Comparison of ENCODE assay signal across 10 cellular contexts in genomic region chr3:152365766-152366593, GRCh38.
DNase-seq lines count a peak whose midpoint lies in the region; ATAC-seq and TF ChIP-seq lines count a peak whose summit lies in the region.
"Had no signal": no experiment of that assay in that cellular context is flagged by ENCODE, and none has a peak within 500 bp of the region (broad histone marks: within the 10 kb centered on the region; RNA-seq: fewer than 3 reads in every experiment).

No MANE protein-coding gene starts in this region.

- H3K18ac ChIP-seq in mesendoderm (ENCODE audit: low read length), result no peak overlapping the region

- intact Hi-C loops in MCF 10A (cut with micrococcal nuclease), result no loop called here
- intact Hi-C loops in naive thymus-derived CD4-positive, alpha-beta T cell (cut with micrococcal nuclease), result loop anchor here in 1 of 2 donors (1.0 to 2.0 kb wide), 2 partner anchors 8 to 13 kb away; no protein-coding TSS in a partner anchor

- DNase-seq in NCI-H1105 (lab: John Stamatoyannopoulos, UW) (peak; percentile 36), MCF 10A (ENCODE audit: unreplicated experiment) (peak; percentile 55), mesendoderm (no peak)
- DNase-seq in naive thymus-derived CD4-positive, alpha-beta T cell, result no peak
- no peak for DNase-seq in T-helper 2 cell treated with Interferon-gamma antibody and Interleukin-4, amounts not matched to agents 5 μg/mL and 100 μg/mL, for 36 hours (ENCODE audit: low spot score)
- DNase-seq: foreskin melanocyte had no signal

- H3K4ac ChIP-seq in mesendoderm (ENCODE audit: low read depth, low read length), result no peak overlapping the region

- H3K4me3 ChIP-seq in DOHH2 (ENCODE audit: low read length), result no peak overlapping the region
- no peak overlapping the region for H3K4me3 ChIP-seq in naive thymus-derived CD4-positive, alpha-beta T cell (ENCODE audit: low read length)
- H3K4me3 ChIP-seq in mesendoderm (ENCODE audit: low read length), result no peak overlapping the region

- H3K79me1 ChIP-seq in mesendoderm (ENCODE audit: low read length), result no peaks in the 10 kb centered on the region

- no peak overlapping the region for H2BK15ac ChIP-seq in mesendoderm (replicated peaks; ENCODE audit: low read depth)

- H3K4me2 ChIP-seq in DOHH2 (ENCODE audit: low read length) (no peak overlapping the region), mesendoderm (ENCODE audit: low read length) (no peak overlapping the region)

- H3F3A ChIP-seq in DOHH2 (ENCODE audit: control insufficient read depth, insufficient read depth), result peaks cover 27% of the 10 kb centered on the region

- peaks cover 13% of the 10 kb centered on the region for H3K36me3 Mint-ChIP-seq in MCF 10A (ENCODE audit: insufficient read depth, unreplicated experiment)
- peaks cover 19 to 85% (median 70%) of the 10 kb centered on the region in 5 donors for H3K36me3 Mint-ChIP-seq in naive thymus-derived CD4-positive, alpha-beta T cell
- peaks cover 77% of the 10 kb centered on the region for H3K36me3 Mint-ChIP-seq in T-helper 2 cell treated with Interferon-gamma antibody and Interleukin-4, amounts not matched to agents 5 μg/mL and 100 μg/mL, for 36 hours (ENCODE audit: low read depth)

- H3K79me2 ChIP-seq in DOHH2 (ENCODE audit: control insufficient read depth, low read length), result peaks cover 99% of the 10 kb centered on the region
- no peaks in the 10 kb centered on the region for H3K79me2 ChIP-seq in mesendoderm (ENCODE audit: control insufficient read depth, insufficient read depth, low read length)

- H3K9me3 Mint-ChIP-seq in MCF 10A (ENCODE audit: unreplicated experiment), result peaks cover 8% of the 10 kb centered on the region
- peaks cover 0 to 22% (median 4%) of the 10 kb centered on the region in 11 donors for H3K9me3 Mint-ChIP-seq in naive thymus-derived CD4-positive, alpha-beta T cell
- peaks cover 17% of the 10 kb centered on the region for H3K9me3 Mint-ChIP-seq in T-helper 2 cell treated with Interferon-gamma antibody and Interleukin-4, amounts not matched to agents 5 μg/mL and 100 μg/mL, for 36 hours

- peaks cover 31% of the 10 kb centered on the region for H3K4me1 Mint-ChIP-seq in MCF 10A (ENCODE audit: insufficient read depth, unreplicated experiment)
- peaks cover 50 to 89% (median 82%) of the 10 kb centered on the region in 7 donors for H3K4me1 Mint-ChIP-seq in naive thymus-derived CD4-positive, alpha-beta T cell
- peaks cover 58% of the 10 kb centered on the region for H3K4me1 Mint-ChIP-seq in T-helper 2 cell treated with Interferon-gamma antibody and Interleukin-4, amounts not matched to agents 5 μg/mL and 100 μg/mL, for 36 hours (ENCODE audit: low read depth)

- H3K27me3 Mint-ChIP-seq in MCF 10A (ENCODE audit: insufficient read depth, unreplicated experiment), result no peaks in the 10 kb centered on the region
- no peaks in the 10 kb centered on the region for H3K27me3 Mint-ChIP-seq in naive thymus-derived CD4-positive, alpha-beta T cell
- no peaks in the 10 kb centered on the region for H3K27me3 Mint-ChIP-seq in T-helper 2 cell treated with Interferon-gamma antibody and Interleukin-4, amounts not matched to agents 5 μg/mL and 100 μg/mL, for 36 hours (ENCODE audit: low read depth)
- H3K27me3 Mint-ChIP-seq: brain had no signal

- no peak overlapping the region for H4K5ac ChIP-seq in mesendoderm (ENCODE audit: low read length)

- H3K9me3 ChIP-seq in DOHH2 (ENCODE audit: control insufficient read depth, insufficient read depth, low read length), result peaks cover 11% of the 10 kb centered on the region; the same call in 1 of the 2 replicates
- no peaks in the 10 kb centered on the region for H3K9me3 ChIP-seq in naive thymus-derived CD4-positive, alpha-beta T cell (ENCODE audit: control insufficient read depth in 2 of 3, low read length in 3 of 3)

- H2BK5ac ChIP-seq in mesendoderm (ENCODE audit: low read length), result no peak overlapping the region

- no CpG with 5 or more reads among the region's 4 CpGs for WGBS in mesendoderm (ENCODE audit: extremely low coverage, insufficient coverage, low lambda C conversion rate)

- H3K23ac ChIP-seq in mesendoderm (ENCODE audit: low read length), result no peak overlapping the region

- H3K27ac ChIP-seq in DOHH2 (ENCODE audit: low read depth, low read length) (peak overlapping the region; percentile 23), mesendoderm (ENCODE audit: low read depth, low read length) (no peak overlapping the region)
- H3K27ac ChIP-seq in naive thymus-derived CD4-positive, alpha-beta T cell (ENCODE audit: low read depth, low read length), result peak overlapping the region; percentile 10

- H3K27ac Mint-ChIP-seq in MCF 10A (ENCODE audit: low read depth, unreplicated experiment), result no peak overlapping the region
- peak overlapping the region in 4 of 9 donors; percentile 17 to 72 (median 34) for H3K27ac Mint-ChIP-seq in naive thymus-derived CD4-positive, alpha-beta T cell
- no peak overlapping the region for H3K27ac Mint-ChIP-seq in T-helper 2 cell treated with Interferon-gamma antibody and Interleukin-4, amounts not matched to agents 5 μg/mL and 100 μg/mL, for 36 hours

- TF ChIP-seq CTCF in DOHH2 (IDR thresholded peaks at IDR 0.05; ENCODE audit: low read depth, low read length, poor library complexity, severe bottlenecking) (no peak), MCF 10A (IDR thresholded peaks at IDR 0.05; ENCODE audit: unreplicated experiment) (no peak)

- no peak overlapping the region for H2BK120ac ChIP-seq in mesendoderm (ENCODE audit: low read depth, low read length)

- BruUV-seq in MCF 10A (replicated peaks; lab: Mats Ljungman, UMichigan), result no TSS peak

- no peak overlapping the region for H3K56ac ChIP-seq in mesendoderm (ENCODE audit: low read length)

- H3K36me3 ChIP-seq in DOHH2 (ENCODE audit: control insufficient read depth, low read length) (peaks cover 68% of the 10 kb centered on the region), mesendoderm (ENCODE audit: control insufficient read depth, insufficient read depth, low read length) (no peaks in the 10 kb centered on the region)
- H3K36me3 ChIP-seq in naive thymus-derived CD4-positive, alpha-beta T cell (ENCODE audit: control insufficient read depth in 2 of 3, insufficient read depth in 3 of 3, low read length in 3 of 3), result peaks cover 4 to 21% (median 12%) of the 10 kb centered on the region in 3 experiments

- no peaks in the 10 kb centered on the region for H4K20me1 ChIP-seq in DOHH2 (ENCODE audit: control insufficient read depth, insufficient read depth, low read depth, low read length)

- H3K27me3 ChIP-seq in DOHH2 (ENCODE audit: control insufficient read depth, low read length), result no peaks in the 10 kb centered on the region
- no peaks in the 10 kb centered on the region for H3K27me3 ChIP-seq in naive thymus-derived CD4-positive, alpha-beta T cell (ENCODE audit: control insufficient read depth in 2 of 2, insufficient read depth in 2 of 2, low read length in 2 of 2)
- no peaks in the 10 kb centered on the region for H3K27me3 ChIP-seq in mesendoderm (ENCODE audit: insufficient read depth, low read length, poor library complexity)

- ATAC-seq in naive thymus-derived CD4-positive, alpha-beta T cell, result no peak
- ATAC-seq in HG02840 (IDR thresholded peaks at IDR 0.05; ENCODE audit: low FRiP score, unreplicated experiment), result no peak
- ATAC-seq in HG02981 (IDR thresholded peaks at IDR 0.05; ENCODE audit: unreplicated experiment), result no peak

- no peak overlapping the region for H4K8ac ChIP-seq in mesendoderm (ENCODE audit: low read depth, low read length)

- no peaks in the 10 kb centered on the region for H3K9me2 ChIP-seq in DOHH2 (replicated peaks; ENCODE audit: control insufficient read depth, low read length)

- POLR2A ChIA-PET in MCF 10A (lab: Yijun Ruan, JAX), result interaction anchor here (0.5 to 1.4 kb wide), 11 partner anchors 9 to 496 kb away, joined by 3 to 7 read pairs (median 3); no protein-coding TSS in a partner anchor
- POLR2A ChIA-PET in naive thymus-derived CD4-positive, alpha-beta T cell (lab: Charles Lee), result interaction anchor here (0.6 to 1.8 kb wide), 3 partner anchors 15 to 147 kb away, joined by 3 to 5 read pairs (median 5); no protein-coding TSS in a partner anchor

- CTCF ChIA-PET in MCF 10A (lab: Yijun Ruan, JAX), result interaction anchor here (0.6 to 0.7 kb wide), 3 partner anchors 105 to 224 kb away, joined by 3 read pairs; no protein-coding TSS in a partner anchor
- CTCF ChIA-PET in naive thymus-derived CD4-positive, alpha-beta T cell (lab: Charles Lee), result no interaction called here

- H3K4me1 ChIP-seq in DOHH2 (ENCODE audit: control insufficient read depth, low read length), result peaks cover 88% of the 10 kb centered on the region
- H3K4me1 ChIP-seq in naive thymus-derived CD4-positive, alpha-beta T cell (ENCODE audit: control insufficient read depth in 2 of 2, insufficient read depth in 2 of 2, low read length in 2 of 2), result peaks cover 8 to 24% of the 10 kb centered on the region in 2 donors
- no peaks in the 10 kb centered on the region for H3K4me1 ChIP-seq in mesendoderm (ENCODE audit: control insufficient read depth, low read depth, low read length)

- no peak overlapping the region for H3K9ac ChIP-seq in mesendoderm (ENCODE audit: low read length)

- H2AK5ac ChIP-seq in mesendoderm (ENCODE audit: low read length), result no peak overlapping the region

- no peak overlapping the region for H3K4me3 Mint-ChIP-seq in MCF 10A (ENCODE audit: unreplicated experiment)
- peak overlapping the region in 2 of 10 donors; percentile 32 to 64 for H3K4me3 Mint-ChIP-seq in naive thymus-derived CD4-positive, alpha-beta T cell
- no peak overlapping the region for H3K4me3 Mint-ChIP-seq in T-helper 2 cell treated with Interferon-gamma antibody and Interleukin-4, amounts not matched to agents 5 μg/mL and 100 μg/mL, for 36 hours
- H3K4me3 Mint-ChIP-seq: brain had no signal

Comparison
In these comparisons a context has a peak if more than half of its experiments do, and no peak if none do; other contexts are left out.
1. DNase-seq: peak in NCI-H1105 (single experiment) and MCF 10A (single experiment); none in naive thymus-derived CD4-positive, alpha-beta T cell (0 of 9), T-helper 2 cell treated with Interferon-gamma antibody and Interleukin-4, amounts not matched to agents 5 μg/mL and 100 μg/mL, for 36 hours (single experiment) and mesendoderm (single experiment).